In the genomic region with DNA sequence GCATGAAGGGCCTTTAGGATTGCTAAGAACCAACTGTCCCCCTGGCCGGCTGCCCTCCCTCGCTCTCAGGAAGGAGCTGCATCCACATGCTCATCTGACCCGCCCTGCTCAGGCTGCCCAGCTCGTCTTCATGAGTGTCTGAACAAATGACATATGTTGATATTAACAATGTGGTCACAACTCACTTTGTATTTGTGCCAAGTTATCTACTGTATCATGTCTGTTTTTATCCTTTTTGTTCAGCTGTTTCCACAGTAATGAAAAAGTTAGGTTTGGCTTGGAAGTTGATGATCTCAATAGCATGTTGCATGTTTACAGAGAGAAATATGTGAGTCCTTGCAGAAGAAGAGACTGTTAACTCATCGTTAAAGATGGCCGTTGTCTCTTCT, we compare ENCODE assay signal across 10 cellular contexts.
DNase-seq lines count a peak whose midpoint lies in the region; ATAC-seq and TF ChIP-seq lines count a peak whose summit lies in the region.
"Had no signal": no experiment of that assay in that cellular context is flagged by ENCODE, and none has a peak within 500 bp of the region (broad histone marks: within the 10 kb centered on the region; RNA-seq: fewer than 3 reads in every experiment).

No MANE protein-coding gene starts in this region.

- CTCF ChIA-PET in WTC11 (lab: Charles Lee), result interaction anchor here (1.2 to 1.3 kb wide), 2 partner anchors 31 to 231 kb away, joined by 3 read pairs; no protein-coding TSS in a partner anchor

- peak overlapping the region; percentile 24 for H3K27ac ChIP-seq in osteoblast (ENCODE audit: low read depth, low read length)

- no peak for TF ChIP-seq CTCF in WTC11 (IDR thresholded peaks at IDR 0.05)
- no peak for TF ChIP-seq CTCF in glutamatergic neuron (IDR thresholded peaks at IDR 0.05; ENCODE audit: partially characterized antibody, unreplicated experiment)
- TF ChIP-seq CTCF in osteoblast (IDR thresholded peaks at IDR 0.05; ENCODE audit: extremely low read depth, low read depth, low read length), result no peak

- no peaks in the 10 kb centered on the region for H4K20me1 ChIP-seq in osteoblast (ENCODE audit: insufficient read depth, low read length)

- ATAC-seq in WTC11 (peak; percentile 34; the same call in 1 of the 2 replicates), GM18868 (IDR thresholded peaks at IDR 0.05; ENCODE audit: unreplicated experiment) (no peak), GM21723 (IDR thresholded peaks at IDR 0.05; ENCODE audit: unreplicated experiment) (no peak), HG03039 (IDR thresholded peaks at IDR 0.05; ENCODE audit: unreplicated experiment) (no peak)
- ATAC-seq: activated naive CD4-positive, alpha-beta T cell treated with anti-CD3 and anti-CD28 coated beads, Interleukin-2, amount 50 U/mL, for 72 hours had no signal

- no peaks in the 10 kb centered on the region for H3K27me3 ChIP-seq in osteoblast (ENCODE audit: insufficient read depth, low read length)

- no peaks in the 10 kb centered on the region for H3K4me1 ChIP-seq in osteoblast (ENCODE audit: insufficient read depth, low read length)

- H3K9me3 Mint-ChIP-seq in WTC11 (peaks cover under 1% of the 10 kb centered on the region; the same call in 1 of the 2 replicates), glutamatergic neuron (ENCODE audit: unreplicated experiment) (peaks cover 3% of the 10 kb centered on the region)
- H3K9me3 Mint-ChIP-seq: activated naive CD4-positive, alpha-beta T cell treated with anti-CD3 and anti-CD28 coated beads, Interleukin-2, amount 50 U/mL, for 72 hours had no signal

- no peak overlapping the region for H3K27ac Mint-ChIP-seq in WTC11
- peak overlapping the region; percentile 73 for H3K27ac Mint-ChIP-seq in glutamatergic neuron (ENCODE audit: unreplicated experiment)

- H3K36me3 ChIP-seq in osteoblast (ENCODE audit: insufficient read depth, low read length), result peaks cover under 1% of the 10 kb centered on the region

- H3K4me1 Mint-ChIP-seq in WTC11 (peaks cover 13% of the 10 kb centered on the region), glutamatergic neuron (ENCODE audit: low read depth, unreplicated experiment) (peaks cover 9% of the 10 kb centered on the region)

- DNase-seq in AG20443 (ENCODE audit: low spot score) (peak; percentile 73), WTC11 (ENCODE audit: low spot score) (no peak), glutamatergic neuron (peak; percentile 30), osteoblast (ENCODE audit: insufficient read length, low spot score, missing footprints) (no peak)
- no peak for DNase-seq in effector CD8-positive, alpha-beta T cell (lab: John Stamatoyannopoulos, UW)
- DNase-seq: NCI-H187 had no signal

- H3K27me3 Mint-ChIP-seq in WTC11 (ENCODE audit: low read depth) (no peaks in the 10 kb centered on the region), glutamatergic neuron (ENCODE audit: unreplicated experiment) (peaks cover 2% of the 10 kb centered on the region)

- H3K36me3 Mint-ChIP-seq in WTC11, result peaks cover 2% of the 10 kb centered on the region
- H3K36me3 Mint-ChIP-seq in glutamatergic neuron (ENCODE audit: unreplicated experiment), result peaks cover under 1% of the 10 kb centered on the region
- H3K36me3 Mint-ChIP-seq: activated naive CD4-positive, alpha-beta T cell treated with anti-CD3 and anti-CD28 coated beads, Interleukin-2, amount 50 U/mL, for 72 hours had no signal

- H3K9me3 ChIP-seq in osteoblast (ENCODE audit: low read depth, low read length), result no peaks in the 10 kb centered on the region

- H3K4me3 ChIP-seq in osteoblast (ENCODE audit: insufficient read depth, low read length), result no peak overlapping the region

- no peaks in the 10 kb centered on the region for H3K79me2 ChIP-seq in osteoblast (ENCODE audit: insufficient read depth, low read length)

- POLR2A ChIA-PET in WTC11 (lab: Charles Lee), result no interaction called here

- H3K4me3 Mint-ChIP-seq in WTC11, result no peak overlapping the region
- H3K4me3 Mint-ChIP-seq in glutamatergic neuron (ENCODE audit: unreplicated experiment), result no peak overlapping the region

- no peak overlapping the region for H2AFZ ChIP-seq in osteoblast (ENCODE audit: low read length)

- no peak overlapping the region for H3K4me2 ChIP-seq in osteoblast (ENCODE audit: insufficient read depth, low read length)

TF ChIP-seq in WTC11, 78 proteins besides CTCF, POLR2A, EP300 and RAD21 (continues in another document):
- TF ChIP-seq, protein P1, sequence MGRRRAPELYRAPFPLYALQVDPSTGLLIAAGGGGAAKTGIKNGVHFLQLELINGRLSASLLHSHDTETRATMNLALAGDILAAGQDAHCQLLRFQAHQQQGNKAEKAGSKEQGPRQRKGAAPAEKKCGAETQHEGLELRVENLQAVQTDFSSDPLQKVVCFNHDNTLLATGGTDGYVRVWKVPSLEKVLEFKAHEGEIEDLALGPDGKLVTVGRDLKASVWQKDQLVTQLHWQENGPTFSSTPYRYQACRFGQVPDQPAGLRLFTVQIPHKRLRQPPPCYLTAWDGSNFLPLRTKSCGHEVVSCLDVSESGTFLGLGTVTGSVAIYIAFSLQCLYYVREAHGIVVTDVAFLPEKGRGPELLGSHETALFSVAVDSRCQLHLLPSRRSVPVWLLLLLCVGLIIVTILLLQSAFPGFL (CRISPR knock-in tag; IDR thresholded peaks at IDR 0.05; ENCODE audit: borderline replicate concordance), result no peak
- no peak for TF ChIP-seq CREM (CRISPR knock-in tag; IDR thresholded peaks at IDR 0.05)
- no peak for TF ChIP-seq ESRRA (CRISPR knock-in tag; IDR thresholded peaks at IDR 0.05; ENCODE audit: borderline replicate concordance)
- TF ChIP-seq ETV6 (CRISPR knock-in tag; IDR thresholded peaks at IDR 0.05), result no peak
- TF ChIP-seq ZNF416 (CRISPR knock-in tag; IDR thresholded peaks at IDR 0.05), result no peak
- no peak for TF ChIP-seq NFE2L1 (CRISPR knock-in tag; IDR thresholded peaks at IDR 0.05)
- TF ChIP-seq, protein P2, sequence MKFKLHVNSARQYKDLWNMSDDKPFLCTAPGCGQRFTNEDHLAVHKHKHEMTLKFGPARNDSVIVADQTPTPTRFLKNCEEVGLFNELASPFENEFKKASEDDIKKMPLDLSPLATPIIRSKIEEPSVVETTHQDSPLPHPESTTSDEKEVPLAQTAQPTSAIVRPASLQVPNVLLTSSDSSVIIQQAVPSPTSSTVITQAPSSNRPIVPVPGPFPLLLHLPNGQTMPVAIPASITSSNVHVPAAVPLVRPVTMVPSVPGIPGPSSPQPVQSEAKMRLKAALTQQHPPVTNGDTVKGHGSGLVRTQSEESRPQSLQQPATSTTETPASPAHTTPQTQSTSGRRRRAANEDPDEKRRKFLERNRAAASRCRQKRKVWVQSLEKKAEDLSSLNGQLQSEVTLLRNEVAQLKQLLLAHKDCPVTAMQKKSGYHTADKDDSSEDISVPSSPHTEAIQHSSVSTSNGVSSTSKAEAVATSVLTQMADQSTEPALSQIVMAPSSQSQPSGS (CRISPR knock-in tag; IDR thresholded peaks at IDR 0.05; ENCODE audit: borderline replicate concordance, low read depth), result no peak
- no peak for TF ChIP-seq TCF7 (CRISPR knock-in tag; IDR thresholded peaks at IDR 0.05; ENCODE audit: low read depth)
- TF ChIP-seq HMGA2 (CRISPR knock-in tag; IDR thresholded peaks at IDR 0.05), result no peak
- TF ChIP-seq, protein P3, sequence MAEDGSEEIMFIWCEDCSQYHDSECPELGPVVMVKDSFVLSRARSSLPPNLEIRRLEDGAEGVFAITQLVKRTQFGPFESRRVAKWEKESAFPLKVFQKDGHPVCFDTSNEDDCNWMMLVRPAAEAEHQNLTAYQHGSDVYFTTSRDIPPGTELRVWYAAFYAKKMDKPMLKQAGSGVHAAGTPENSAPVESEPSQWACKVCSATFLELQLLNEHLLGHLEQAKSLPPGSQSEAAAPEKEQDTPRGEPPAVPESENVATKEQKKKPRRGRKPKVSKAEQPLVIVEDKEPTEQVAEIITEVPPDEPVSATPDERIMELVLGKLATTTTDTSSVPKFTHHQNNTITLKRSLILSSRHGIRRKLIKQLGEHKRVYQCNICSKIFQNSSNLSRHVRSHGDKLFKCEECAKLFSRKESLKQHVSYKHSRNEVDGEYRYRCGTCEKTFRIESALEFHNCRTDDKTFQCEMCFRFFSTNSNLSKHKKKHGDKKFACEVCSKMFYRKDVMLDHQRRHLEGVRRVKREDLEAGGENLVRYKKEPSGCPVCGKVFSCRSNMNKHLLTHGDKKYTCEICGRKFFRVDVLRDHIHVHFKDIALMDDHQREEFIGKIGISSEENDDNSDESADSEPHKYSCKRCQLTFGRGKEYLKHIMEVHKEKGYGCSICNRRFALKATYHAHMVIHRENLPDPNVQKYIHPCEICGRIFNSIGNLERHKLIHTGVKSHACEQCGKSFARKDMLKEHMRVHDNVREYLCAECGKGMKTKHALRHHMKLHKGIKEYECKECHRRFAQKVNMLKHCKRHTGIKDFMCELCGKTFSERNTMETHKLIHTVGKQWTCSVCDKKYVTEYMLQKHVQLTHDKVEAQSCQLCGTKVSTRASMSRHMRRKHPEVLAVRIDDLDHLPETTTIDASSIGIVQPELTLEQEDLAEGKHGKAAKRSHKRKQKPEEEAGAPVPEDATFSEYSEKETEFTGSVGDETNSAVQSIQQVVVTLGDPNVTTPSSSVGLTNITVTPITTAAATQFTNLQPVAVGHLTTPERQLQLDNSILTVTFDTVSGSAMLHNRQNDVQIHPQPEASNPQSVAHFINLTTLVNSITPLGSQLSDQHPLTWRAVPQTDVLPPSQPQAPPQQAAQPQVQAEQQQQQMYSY (CRISPR knock-in tag; IDR thresholded peaks at IDR 0.05), result no peak
- TF ChIP-seq, protein P4, sequence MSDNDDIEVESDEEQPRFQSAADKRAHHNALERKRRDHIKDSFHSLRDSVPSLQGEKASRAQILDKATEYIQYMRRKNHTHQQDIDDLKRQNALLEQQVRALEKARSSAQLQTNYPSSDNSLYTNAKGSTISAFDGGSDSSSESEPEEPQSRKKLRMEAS (CRISPR knock-in tag; IDR thresholded peaks at IDR 0.05), result no peak
- no peak for TF ChIP-seq NFYB (CRISPR knock-in tag; conservative IDR thresholded peaks at IDR 0.05; ENCODE audit: low read depth)
- no peak for TF ChIP-seq NR1H2 (CRISPR knock-in tag; IDR thresholded peaks at IDR 0.05)
- TF ChIP-seq RORB (CRISPR knock-in tag; IDR thresholded peaks at IDR 0.05), result no peak
- no peak for TF ChIP-seq SOX15 (CRISPR knock-in tag; IDR thresholded peaks at IDR 0.05)

Comparison
In these comparisons a context has a peak if more than half of its experiments do, and no peak if none do; other contexts are left out.
1. DNase-seq: peak in AG20443 (single experiment) and glutamatergic neuron (single experiment); none in WTC11 (single experiment), osteoblast (single experiment) and effector CD8-positive, alpha-beta T cell (single experiment).